23 cellular contexts compared by ENCODE assay signal in genomic region chr11:15672822-15673221, GRCh38.
"Had no signal": no experiment of that assay in that cellular context is flagged by ENCODE, and none has a peak within 500 bp of the region (broad histone marks: within the 10 kb centered on the region; RNA-seq: fewer than 3 reads in every experiment).

No MANE protein-coding gene starts in this region.

- H3K4me2 ChIP-seq: KMS-11 had no signal

- H3K9me3 ChIP-seq: SJCRH30 had no signal

- DNase-seq: activated CD4-positive, alpha-beta memory T cell treated with anti-CD3 and anti-CD28 coated beads for 36 hours; activated CD4-positive, alpha-beta T cell treated with anti-CD3 and anti-CD28 coated beads, Interleukin-2, amount 50 U/mL, for 1 hour; activated CD8-positive, alpha-beta memory T cell treated with anti-CD3 and anti-CD28 coated beads, Interleukin-2, amount 50 U/mL, for 4 hours; activated gamma-delta T cell treated with Interleukin-2 at 50 U/mL for 16 hours; activated naive CD4-positive, alpha-beta T cell treated with anti-CD3 and anti-CD28 coated beads for 36 hours; activated T-cell treated with anti-CD3 and anti-CD28 coated beads for 4 hours; activated T-cell treated with anti-CD3 and anti-CD28 coated beads, Interleukin-2, amount 50 U/mL, for 4 hours; adrenal gland; MM.1S; MV-4-11; NCI-H1436; NCI-H1930; SHP77; SJCRH30 had no signal

- H3K4me3 ChIP-seq: adrenal gland, cardiac muscle cell, SJCRH30, SK-N-MC had no signal

- H3K36me3 Mint-ChIP-seq: activated CD4-positive, alpha-beta memory T cell treated with anti-CD3 and anti-CD28 coated beads for 36 hours; activated naive CD4-positive, alpha-beta T cell treated with anti-CD3 and anti-CD28 coated beads, Interleukin-2, amount 50 U/mL, for 72 hours had no signal

- H3K27ac ChIP-seq: cardiac muscle cell, KMS-11, SJCRH30, SK-N-MC had no signal

- H3K4me3 Mint-ChIP-seq: activated CD4-positive, alpha-beta memory T cell treated with anti-CD3 and anti-CD28 coated beads for 36 hours; activated naive CD4-positive, alpha-beta T cell treated with anti-CD3 and anti-CD28 coated beads for 36 hours; activated T-cell treated with anti-CD3 and anti-CD28 coated beads, Interleukin-2, amount 50 U/mL, for 4 hours; activated T-helper 1 cell treated with anti-CD3 and anti-CD28 coated beads, Interleukin-12 subunit alpha, Interleukin-12 subunit beta, Interleukin-2, Interleukin-4 antibody, amounts not matched to agents 30 ng/mL and 10 ng/mL and 1 ng/mL, durations not matched to agents 14 hours and 24 hours and 36 hours; central memory CD8-positive, alpha-beta T cell; T-helper 1 cell treated with Interleukin-12 subunit alpha and Interleukin-12 subunit beta and Interleukin-4 antibody, amounts not matched to agents 30 μg/mL and 1 μg/mL, for 36 hours; T-helper 2 cell treated with Interferon-gamma antibody and Interleukin-4, amounts not matched to agents 5 μg/mL and 100 μg/mL, for 36 hours had no signal

- H3K4me1 ChIP-seq: adrenal gland, SJCRH30 had no signal

- ATAC-seq: activated naive CD4-positive, alpha-beta T cell treated with anti-CD3 and anti-CD28 coated beads, Interleukin-2, amount 50 U/mL, for 72 hours; activated T-cell treated with anti-CD3 and anti-CD28 coated beads, Interleukin-2, amount 50 U/mL, for 4 hours; Panc1 had no signal

- H3K9ac ChIP-seq: KMS-11 had no signal

- H3K9me3 Mint-ChIP-seq: activated T-helper 1 cell treated with anti-CD3 and anti-CD28 coated beads, Interleukin-12 subunit alpha, Interleukin-12 subunit beta, Interleukin-2, Interleukin-4 antibody, amounts not matched to agents 30 ng/mL and 10 ng/mL and 1 ng/mL, durations not matched to agents 14 hours and 24 hours and 36 hours had no signal

- H3K4me1 Mint-ChIP-seq: central memory CD8-positive, alpha-beta T cell had no signal

- H3K36me3 ChIP-seq: adrenal gland, cardiac muscle cell, SJCRH30 had no signal

- H3K27me3 ChIP-seq: adrenal gland, cardiac muscle cell had no signal

- H3K27ac Mint-ChIP-seq: activated CD4-positive, alpha-beta memory T cell treated with anti-CD3 and anti-CD28 coated beads for 36 hours; activated naive CD4-positive, alpha-beta T cell treated with anti-CD3 and anti-CD28 coated beads for 36 hours; activated naive CD4-positive, alpha-beta T cell treated with anti-CD3 and anti-CD28 coated beads, Interleukin-2, amount 50 U/mL, for 72 hours; activated T-helper 1 cell treated with anti-CD3 and anti-CD28 coated beads, Interleukin-12 subunit alpha, Interleukin-12 subunit beta, Interleukin-2, Interleukin-4 antibody, amounts not matched to agents 30 ng/mL and 10 ng/mL and 1 ng/mL, durations not matched to agents 14 hours and 24 hours and 36 hours; T-helper 1 cell treated with Interleukin-12 subunit alpha and Interleukin-12 subunit beta and Interleukin-4 antibody, amounts not matched to agents 30 μg/mL and 1 μg/mL, for 36 hours; T-helper 2 cell treated with Interferon-gamma antibody and Interleukin-4, amounts not matched to agents 5 μg/mL and 100 μg/mL, for 36 hours had no signal
